9 cellular contexts compared by ENCODE assay signal in the genomic region with DNA sequence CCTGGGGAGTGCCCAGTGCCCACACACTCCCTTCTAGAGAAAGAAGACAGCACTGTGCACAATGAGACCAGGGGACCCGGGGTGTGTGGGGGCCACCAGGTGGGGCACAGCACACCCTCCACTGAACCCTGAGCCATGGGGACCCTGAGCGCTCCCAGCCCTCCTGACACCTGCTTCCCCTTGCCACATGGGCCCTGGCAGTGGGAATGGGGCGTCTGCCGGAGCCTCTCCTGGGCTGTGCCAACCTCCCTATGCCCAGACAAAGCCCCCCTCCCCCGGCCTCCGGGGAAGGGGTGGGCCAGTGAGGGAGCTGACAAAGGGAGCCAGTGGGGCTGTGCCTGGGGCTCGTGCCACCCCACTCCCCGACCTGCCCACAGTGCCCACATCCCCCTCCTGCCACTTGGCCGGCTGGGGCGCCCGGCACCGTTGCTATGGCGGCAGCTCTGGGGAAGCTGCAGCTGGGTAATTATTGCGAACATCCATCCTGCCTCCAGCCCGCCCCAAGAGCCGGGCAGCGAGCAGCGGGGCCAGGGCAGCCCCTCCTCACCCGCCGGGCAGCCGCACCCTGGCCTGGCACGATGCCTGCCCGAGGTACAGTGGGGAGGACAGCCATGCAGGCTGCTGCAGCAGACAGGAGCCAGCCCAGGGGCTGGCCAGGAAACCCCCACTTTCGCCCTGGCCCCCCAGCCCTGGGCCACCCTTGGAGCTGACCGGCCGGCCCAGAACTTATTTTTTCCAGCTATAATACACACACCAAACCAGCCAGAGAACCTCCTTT. TPM values are rescaled to one million over a fixed set of nuclear protein-coding genes. Genes with fewer than 3 reads are reported as not detected.
DNase-seq lines count a peak whose midpoint lies in the region; ATAC-seq and TF ChIP-seq lines count a peak whose summit lies in the region.
"Had no signal": no experiment of that assay in that cellular context is flagged by ENCODE, and none has a peak within 500 bp of the region (broad histone marks: within the 10 kb centered on the region; RNA-seq: fewer than 3 reads in every experiment).

No MANE protein-coding gene starts in this region.

- H3K4me1 ChIP-seq in rectal smooth muscle tissue (ENCODE audit: control insufficient read depth, insufficient read depth, low read length), result peaks cover 3% of the 10 kb centered on the region

- H3K27ac ChIP-seq in coronary artery (no peak overlapping the region), rectal smooth muscle tissue (ENCODE audit: low read depth, low read length) (no peak overlapping the region)

- peak; percentile 53 for DNase-seq in A172 (ENCODE audit: low spot score)
- peak; percentile 85 for DNase-seq in NCI-H2196 (lab: John Stamatoyannopoulos, UW; ENCODE audit: unreplicated experiment)
- no peak for DNase-seq in coronary artery (ENCODE audit: low spot score)
- DNase-seq in cortex of kidney (lab: John Stamatoyannopoulos, UW), result no peak
- DNase-seq in NCI-H82 (lab: John Stamatoyannopoulos, UW), result no peak

- no peak overlapping the region for H3K9ac ChIP-seq in rectal smooth muscle tissue (ENCODE audit: low read length)

- H3K27me3 ChIP-seq in rectal smooth muscle tissue (ENCODE audit: control insufficient read depth, insufficient read depth, low read length), result no peaks in the 10 kb centered on the region

- TF ChIP-seq CTCF in coronary artery (IDR thresholded peaks at IDR 0.05), result no peak

- H3K4me3 ChIP-seq in coronary artery (peak overlapping the region; percentile 19), rectal smooth muscle tissue (ENCODE audit: low read length) (peak overlapping the region; percentile 28)

- ATAC-seq in GM21529 (IDR thresholded peaks at IDR 0.05; ENCODE audit: unreplicated experiment) (peak; percentile 17), GM18907 (IDR thresholded peaks at IDR 0.05; ENCODE audit: unreplicated experiment) (no peak)

- H3K36me3 ChIP-seq in rectal smooth muscle tissue (ENCODE audit: control insufficient read depth, insufficient read depth, low read length), result no peaks in the 10 kb centered on the region

RNA-seq across cellular contexts. Expression of a gene that starts 41.9 kb away (rescaled TPM):
- 17.8 and 34.3 TPM in 2 replicates for total RNA-seq in A172 (2014; rRNA removed; shearing (Covaris generic))

RNA-seq across cellular contexts. Expression of a gene that starts 46.7 kb away (rescaled TPM):
- total RNA-seq in A172 (2014; rRNA removed; shearing (Covaris generic)), result not detected in 2 replicates
- total RNA-seq: T-helper 1 cell treated with Interleukin-12 subunit alpha and Interleukin-12 subunit beta and Interleukin-4 antibody, amounts not matched to agents 30 ng/mL and 1 ng/mL, for 36 hours had no signal

Comparison
In these comparisons a context has a peak if more than half of its experiments do, and no peak if none do; other contexts are left out.
1. DNase-seq: peak in A172 (single experiment) and NCI-H2196 (single experiment); none in coronary artery (single experiment), cortex of kidney (single experiment) and NCI-H82 (single experiment).